Comparison of ENCODE assay signal across 10 cellular contexts in the genomic region with DNA sequence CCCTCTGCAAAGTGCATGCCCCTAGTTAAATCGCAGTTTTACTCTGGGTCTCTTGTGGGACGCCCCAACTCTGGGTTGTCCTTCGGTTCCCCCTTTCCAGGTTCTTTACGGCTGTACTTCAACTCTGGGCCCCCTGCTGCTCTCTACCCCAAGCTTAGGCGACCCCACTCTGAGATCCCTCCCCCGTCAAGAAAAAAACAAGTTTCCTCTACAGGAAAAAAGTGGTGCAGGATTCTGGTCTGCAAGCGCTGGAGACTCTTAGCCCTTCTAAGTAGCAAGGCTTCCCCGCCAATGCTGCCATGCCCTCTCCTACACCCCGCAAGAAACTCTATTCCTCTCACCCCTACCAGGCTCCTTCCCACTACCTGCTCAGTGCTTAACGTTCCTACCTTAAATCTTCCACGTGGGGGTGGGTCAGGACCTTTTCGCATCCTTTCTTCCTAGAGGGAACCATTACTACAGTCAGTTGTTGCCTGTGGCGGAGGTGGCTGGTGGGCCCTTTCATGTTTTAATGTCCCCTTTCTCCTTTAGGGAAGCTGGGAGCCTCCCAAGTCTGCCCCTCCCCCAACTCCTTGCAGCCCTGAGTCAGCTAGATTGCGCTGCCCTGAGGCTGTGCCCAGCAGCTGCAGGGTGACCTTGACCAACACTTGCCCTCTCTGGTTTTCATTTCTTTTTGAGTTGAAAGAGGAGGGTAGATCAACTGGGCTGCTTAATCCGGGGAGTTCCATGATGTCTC. TPM values are rescaled to one million over a fixed set of nuclear protein-coding genes. Genes with fewer than 3 reads are reported as not detected.
DNase-seq lines count a peak whose midpoint lies in the region; ATAC-seq, FAIRE-seq and TF ChIP-seq lines count a peak whose summit lies in the region.
"Had no signal": no experiment of that assay in that cellular context is flagged by ENCODE, and none has a peak within 500 bp of the region (broad histone marks: within the 10 kb centered on the region; RNA-seq: fewer than 3 reads in every experiment).

No MANE protein-coding gene starts in this region.

- H3K27ac Mint-ChIP-seq in activated T-cell treated with anti-CD3 and anti-CD28 coated beads, Interleukin-2, amount 50 U/mL, for 72 hours = no peak overlapping the region

- H3K4me3 ChIP-seq in adrenal gland (peak overlapping the region in 2 of 4 donors; percentile 21 to 51), subcutaneous abdominal adipose tissue (ENCODE audit: low read depth in 1 of 5, low read length in 5 of 5) (peak overlapping the region in 4 of 5 donors; percentile 0 to 53 (median 42)), PC-3 (ENCODE audit: low read length) (no peak overlapping the region), kidney (ENCODE audit: low read length in 2 of 2) (no peak overlapping the region)

- H2AFZ ChIP-seq in PC-3 (ENCODE audit: low read length) = no peak overlapping the region

- TF ChIP-seq POLR2A in adrenal gland (IDR thresholded peaks at IDR 0.05) = peak in 1 of 2 donors; percentile 12

- H3K9me3 Mint-ChIP-seq in activated T-cell treated with anti-CD3 and anti-CD28 coated beads, Interleukin-2, amount 50 U/mL, for 72 hours = no peaks in the 10 kb centered on the region

- no peaks in the 10 kb centered on the region for H3K79me2 ChIP-seq in PC-3 (ENCODE audit: low read length)

- H3K9me3 ChIP-seq in adrenal gland (replicated peaks in 1 of 3) (no peaks in the 10 kb centered on the region), subcutaneous abdominal adipose tissue (ENCODE audit: control insufficient read depth in 5 of 5, low read length in 5 of 5) (no peaks in the 10 kb centered on the region), PC-3 (ENCODE audit: low read length) (no peaks in the 10 kb centered on the region), kidney (ENCODE audit: control insufficient read depth in 1 of 2, low read length in 2 of 2) (no peaks in the 10 kb centered on the region)

- no TSS peak for BruUV-seq in PC-3 (replicated peaks; lab: Mats Ljungman, UMichigan)

- H3K36me3 ChIP-seq in adrenal gland (replicated peaks in 1 of 2) (peaks cover 0 to 14% of the 10 kb centered on the region in 2 donors), subcutaneous abdominal adipose tissue (ENCODE audit: control insufficient read depth in 5 of 5, insufficient read depth in 5 of 5, low read length in 5 of 5) (no peaks in the 10 kb centered on the region), PC-3 (ENCODE audit: low read depth, low read length) (no peaks in the 10 kb centered on the region), kidney (ENCODE audit: control insufficient read depth in 1 of 2, insufficient read depth in 2 of 2, low read length in 2 of 2) (no peaks in the 10 kb centered on the region)
- H3K36me3 ChIP-seq: Peyer's patch had no signal

- peaks cover 41% of the 10 kb centered on the region for H3K27me3 Mint-ChIP-seq in activated T-cell treated with anti-CD3 and anti-CD28 coated beads, Interleukin-2, amount 50 U/mL, for 72 hours (ENCODE audit: low read depth)

- no peaks in the 10 kb centered on the region for H3K9me2 ChIP-seq in PC-3 (replicated peaks; ENCODE audit: low read length)

- H3K36me3 Mint-ChIP-seq in activated T-cell treated with anti-CD3 and anti-CD28 coated beads, Interleukin-2, amount 50 U/mL, for 72 hours (ENCODE audit: insufficient read depth in 2 of 2) = peaks cover 2 to 4% of the 10 kb centered on the region in 2 donors

- H3K4me1 ChIP-seq in adrenal gland (replicated peaks in 1 of 2) = peaks cover 42 to 46% of the 10 kb centered on the region in 2 donors
- peaks cover 0 to 44% (median 24%) of the 10 kb centered on the region in 5 donors for H3K4me1 ChIP-seq in subcutaneous abdominal adipose tissue (ENCODE audit: control insufficient read depth in 5 of 5, insufficient read depth in 5 of 5, low read length in 5 of 5)
- no peaks in the 10 kb centered on the region for H3K4me1 ChIP-seq in PC-3 (ENCODE audit: insufficient read depth, low read length)
- H3K4me1 ChIP-seq in kidney (ENCODE audit: control insufficient read depth in 1 of 2, insufficient read depth in 1 of 2, low read depth in 1 of 2, low read length in 2 of 2) = peaks cover 0 to 12% of the 10 kb centered on the region in 2 donors

- no peak overlapping the region for H3K4me2 ChIP-seq in PC-3 (ENCODE audit: low read length)

- H3K27ac ChIP-seq in adrenal gland (peak overlapping the region; percentile 57 to 92 (median 76)), subcutaneous abdominal adipose tissue (ENCODE audit: low read depth, low read length) (no peak overlapping the region), PC-3 (ENCODE audit: low read length) (no peak overlapping the region), kidney (ENCODE audit: low read depth in 2 of 2, low read length in 2 of 2) (no peak overlapping the region)
- H3K27ac ChIP-seq: Peyer's patch had no signal

- intact Hi-C loops in adrenal gland (cut with DNase I) (no loop called here), PC-3 (cut with micrococcal nuclease) (no loop called here), kidney (cut with DNase I) (no loop called here)

- no peak for TF ChIP-seq CTCF in adrenal gland (IDR thresholded peaks at IDR 0.05)
- TF ChIP-seq CTCF in PC-3 (conservative IDR thresholded peaks at IDR 0.05; ENCODE audit: low read depth, low read length) = no peak
- TF ChIP-seq CTCF in kidney (IDR thresholded peaks at IDR 0.05; ENCODE audit: borderline replicate concordance, extremely low read depth, insufficient read depth) = no peak

- POLR2A ChIA-PET in PC-3 (lab: Charles Lee; ENCODE audit: unreplicated experiment) = no interaction called here

- no peaks in the 10 kb centered on the region for H3F3A ChIP-seq in PC-3 (ENCODE audit: low read length, unreplicated experiment)

- peak overlapping the region; percentile 53 to 60 for H3K4me3 Mint-ChIP-seq in activated T-cell treated with anti-CD3 and anti-CD28 coated beads, Interleukin-2, amount 50 U/mL, for 72 hours

- no peak for DNase-seq in activated T-cell treated with anti-CD3 and anti-CD28 coated beads, Interleukin-2, amount 50 U/mL, for 72 hours
- DNase-seq in activated T-cell treated with anti-CD3 and anti-CD28 coated beads, Interleukin-2, amount 50 U/mL, for 1 hour = no peak
- DNase-seq in adrenal gland (peak; percentile 82 to 92 (median 91)), iPS-NIHi7 (ENCODE audit: extremely low spot score) (peak; percentile 86), PC-3 (no peak), kidney (no peak), cortex of kidney (lab: John Stamatoyannopoulos, UW) (no peak)
- DNase-seq: amniotic stem cell, Peyer's patch had no signal

- FAIRE-seq in kidney (lab: Jason Lieb, UNC) = no peak

- no peak for ATAC-seq in activated T-cell treated with anti-CD3 and anti-CD28 coated beads, Interleukin-2, amount 50 U/mL, for 72 hours (replicated peaks in 1 of 2)
- no peak for ATAC-seq in PC-3

- CTCF ChIA-PET in PC-3 (lab: Charles Lee) = no interaction called here

- H3K9ac ChIP-seq in subcutaneous abdominal adipose tissue (ENCODE audit: low read length in 5 of 5) (no peak overlapping the region), PC-3 (ENCODE audit: low read length) (no peak overlapping the region), kidney (ENCODE audit: low read length in 2 of 2) (no peak overlapping the region)

- H3K27me3 ChIP-seq in adrenal gland (no peaks in the 10 kb centered on the region), subcutaneous abdominal adipose tissue (ENCODE audit: control insufficient read depth in 5 of 5, insufficient read depth in 4 of 5, low read length in 5 of 5) (peaks cover 32 to 54% (median 46%) of the 10 kb centered on the region in 5 donors), PC-3 (ENCODE audit: low read length) (0 out of 2 replicates have a peak, but pooled peaks cover 3% of the 10 kb centered on the region)

- H3K4me1 Mint-ChIP-seq in activated T-cell treated with anti-CD3 and anti-CD28 coated beads, Interleukin-2, amount 50 U/mL, for 72 hours (ENCODE audit: low read depth) = peaks cover 7% of the 10 kb centered on the region

- 10 to 14% (median 12%) methylated on average over 14 to 15 of the region's 15 CpGs for WGBS in adrenal gland, 4 donors

- no peaks in the 10 kb centered on the region for H4K20me1 ChIP-seq in PC-3 (ENCODE audit: low read length)

RNA-seq across cellular contexts. Expression of a gene that starts 1.4 kb away (rescaled TPM):
- 1 to 10 TPM; 1.6 to 1.7 TPM for total RNA-seq in activated T-cell treated with anti-CD3 and anti-CD28 coated beads, Interleukin-2, amount 50 U/mL, for 72 hours
- 10 to 100 TPM; 18.6 to 35.6 (median 22.0) TPM for total RNA-seq in adrenal gland
- 10 to 100 TPM; 11.9 to 81.1 (median 19.5) TPM for polyA plus RNA-seq in adrenal gland
- total RNA-seq in PC-3 (2014; rRNA removed) = 0.29 TPM in 1 of 2 replicates, not detected in the other
- total RNA-seq in kidney = 0.60 TPM
- polyA plus RNA-seq in kidney (ENCODE audit: insufficient read depth, low read depth, low replicate concordance) = 1.7 TPM

RNA-seq across cellular contexts. Expression of a gene that starts 43.0 kb away (rescaled TPM):
- total RNA-seq in activated T-cell treated with anti-CD3 and anti-CD28 coated beads, Interleukin-2, amount 50 U/mL, for 72 hours = not detected
- not detected for total RNA-seq in adrenal gland
- polyA plus RNA-seq in adrenal gland = not detected
- not detected in 2 replicates for total RNA-seq in PC-3 (2014; rRNA removed)
- total RNA-seq in kidney = not detected
- not detected for polyA plus RNA-seq in kidney (ENCODE audit: insufficient read depth, low read depth, low replicate concordance)
- total RNA-seq: Peyer's patch had no signal

Comparison
In these comparisons a context has a peak if more than half of its experiments do, and no peak if none do; other contexts are left out.
1. DNase-seq: peak in adrenal gland (7 of 7) and iPS-NIHi7 (single experiment); none in activated T-cell treated with anti-CD3 and anti-CD28 coated beads, Interleukin-2, amount 50 U/mL, for 72 hours (0 of 2), activated T-cell treated with anti-CD3 and anti-CD28 coated beads, Interleukin-2, amount 50 U/mL, for 1 hour (single experiment), PC-3 (single experiment), kidney (single experiment) and cortex of kidney (single experiment).
2. H3K27ac ChIP-seq: peak in adrenal gland (5 of 5); none in subcutaneous abdominal adipose tissue (single experiment), PC-3 (single experiment) and kidney (0 of 2).
3. H3K4me3 ChIP-seq: peak in subcutaneous abdominal adipose tissue (4 of 5); none in PC-3 (single experiment) and kidney (0 of 2).
4. RNA of a gene that starts 1.4 kb away (total RNA-seq): 18.6 to 35.6 TPM in adrenal gland; 1.6 to 1.7 TPM in activated T-cell treated with anti-CD3 and anti-CD28 coated beads, Interleukin-2, amount 50 U/mL, for 72 hours, 0.60 TPM in kidney (single experiment) and 0.29 TPM in PC-3; every median in the first group is over 4 times any median in the second.